Comparison of ENCODE assay signal across 17 cellular contexts in genomic region chr7:149310990-149311573, GRCh38. TPM values are rescaled to one million over a fixed set of nuclear protein-coding genes. Genes with fewer than 3 reads are reported as not detected.
A peak's percentile ranks its signal among the peaks of the same experiment; 100 is the strongest.
DNase-seq lines count a peak whose midpoint lies in the region; ATAC-seq, FAIRE-seq and TF ChIP-seq lines count a peak whose summit lies in the region.
"Had no signal": no experiment of that assay in that cellular context is flagged by ENCODE, and none has a peak within 500 bp of the region (broad histone marks: within the 10 kb centered on the region; RNA-seq: fewer than 3 reads in every experiment).

No MANE protein-coding gene starts in this region.

- no peaks in the 10 kb centered on the region for H3F3A ChIP-seq in GM23248 (ENCODE audit: insufficient read depth)

- H3K4me1 ChIP-seq in GM23248 (ENCODE audit: insufficient read depth), result no peaks in the 10 kb centered on the region
- H3K4me1 ChIP-seq in K562 (replicated peaks in 1 of 2; ENCODE audit: control insufficient read depth in 2 of 2, insufficient read depth in 2 of 2, low read length in 2 of 2), result peaks cover 0 to 3% of the 10 kb centered on the region in 2 experiments; a peak in 1 of 5 replicates
- H3K4me1 ChIP-seq: A549, BLaER1 had no signal

- in situ Hi-C loops in GM23248 (cut with MboI) (no loop called here), K562 (cut with MboI) (loop anchor here (5.0 kb wide), 1 partner anchor 101 kb away; no protein-coding TSS in a partner anchor)

- H3K9ac ChIP-seq in GM23248 (no peak overlapping the region), K562 (ENCODE audit: insufficient read depth in 1 of 2, low read depth in 2 of 2, low read length in 2 of 2) (no peak overlapping the region)
- H3K9ac ChIP-seq: BLaER1 had no signal

- CTCF ChIA-PET in activated CD4-positive, alpha-beta T cell treated with anti-CD3 and anti-CD28 coated beads for 36 hours (lab: Charles Lee), result interaction anchor here (0.6 to 1.6 kb wide), 5 partner anchors 49 to 970 kb away, joined by 3 to 6 read pairs (median 3); partner anchors contain the start of gene ZNF783
- CTCF ChIA-PET in K562 (lab: Yijun Ruan, JAX; ENCODE audit: low intra/inter-chr PET ratio), result interaction anchor here (0.6 to 2.3 kb wide), 4 partner anchors 36 to 314 kb away, joined by 3 to 9 read pairs (median 6); no protein-coding TSS in a partner anchor

- peaks cover 6% of the 10 kb centered on the region for H3K4me1 Mint-ChIP-seq in activated CD4-positive, alpha-beta T cell treated with anti-CD3 and anti-CD28 coated beads for 36 hours
- no peaks in the 10 kb centered on the region for H3K4me1 Mint-ChIP-seq in activated T-helper 17 cell treated with anti-CD3 and anti-CD28 coated beads, Interleukin-2, amount 50 U/mL, for 72 hours
- H3K4me1 Mint-ChIP-seq: CD14-positive monocyte, H9 had no signal

- TF ChIP-seq CTCF in K562 (IDR thresholded peaks at IDR 0.05 in 2 of 3, conservative IDR thresholded peaks at IDR 0.05 in 1 of 3; ENCODE audit: insufficient read depth in 2 of 3, low read depth in 1 of 3, low read length in 3 of 3), result no peak

- no peaks in the 10 kb centered on the region for H3K9me2 ChIP-seq in GM23248 (ENCODE audit: insufficient read depth)

- H3K27me3 Mint-ChIP-seq in activated CD4-positive, alpha-beta T cell treated with anti-CD3 and anti-CD28 coated beads for 36 hours, result no peaks in the 10 kb centered on the region
- H3K27me3 Mint-ChIP-seq in activated T-helper 17 cell treated with anti-CD3 and anti-CD28 coated beads, Interleukin-2, amount 50 U/mL, for 72 hours, result no peaks in the 10 kb centered on the region

- H3K27ac Mint-ChIP-seq in activated CD4-positive, alpha-beta T cell treated with anti-CD3 and anti-CD28 coated beads for 36 hours, result peak overlapping the region; percentile 62
- H3K27ac Mint-ChIP-seq in activated T-helper 17 cell treated with anti-CD3 and anti-CD28 coated beads, Interleukin-2, amount 50 U/mL, for 72 hours, result no peak overlapping the region
- H3K27ac Mint-ChIP-seq: CD14-positive monocyte, H9 had no signal

- H3K79me2 ChIP-seq in GM23248 (ENCODE audit: insufficient read depth) (no peaks in the 10 kb centered on the region), K562 (ENCODE audit: control insufficient read depth, insufficient read depth, low read length) (no peaks in the 10 kb centered on the region)

- H3K36me3 Mint-ChIP-seq in activated CD4-positive, alpha-beta T cell treated with anti-CD3 and anti-CD28 coated beads for 36 hours (ENCODE audit: low read depth), result no peaks in the 10 kb centered on the region
- no peaks in the 10 kb centered on the region for H3K36me3 Mint-ChIP-seq in activated T-helper 17 cell treated with anti-CD3 and anti-CD28 coated beads, Interleukin-2, amount 50 U/mL, for 72 hours (ENCODE audit: low read depth)
- H3K36me3 Mint-ChIP-seq: CD14-positive monocyte; CD4-positive, alpha-beta memory T cell had no signal

- intact Hi-C loops in activated CD4-positive, alpha-beta T cell treated with anti-CD3 and anti-CD28 coated beads for 36 hours (cut with DNase I, micrococcal nuclease), result loop anchor here in 1 of 2 experiments (2.0 kb wide), 1 partner anchor 186 kb away; the partner anchor contains the start of gene ZNF746
- intact Hi-C loops in K562 (cut with micrococcal nuclease), result loop anchor here (1.0 kb wide), 2 partner anchors 111 to 186 kb away; partner anchors contain the start of gene ZNF746

- no peak overlapping the region for H3K4me3 Mint-ChIP-seq in activated CD4-positive, alpha-beta T cell treated with anti-CD3 and anti-CD28 coated beads for 36 hours
- H3K4me3 Mint-ChIP-seq in activated T-helper 17 cell treated with anti-CD3 and anti-CD28 coated beads, Interleukin-2, amount 50 U/mL, for 72 hours, result no peak overlapping the region
- H3K4me3 Mint-ChIP-seq: CD14-positive monocyte; CD4-positive, alpha-beta memory T cell; H9 had no signal

- no peak for TF ChIP-seq RAD21 in K562 (CRISPR knock-in tag; conservative IDR thresholded peaks at IDR 0.05 in 1 of 2, IDR thresholded peaks at IDR 0.05 in 1 of 2)

- no peaks in the 10 kb centered on the region for H4K20me1 ChIP-seq in GM23248 (ENCODE audit: insufficient read depth)
- H4K20me1 ChIP-seq in K562 (replicated peaks; ENCODE audit: control insufficient read depth, insufficient read depth, low read length), result no peaks in the 10 kb centered on the region
- H4K20me1 ChIP-seq: BLaER1 had no signal

- H2AFZ ChIP-seq in GM23248 (0 out of 2 replicates have a peak overlapping the region, but pooled peaks have one; percentile 83), K562 (ENCODE audit: low read depth, low read length) (no peak overlapping the region)

- H3K27me3 ChIP-seq in GM23248 (replicated peaks; ENCODE audit: insufficient read depth), result no peaks in the 10 kb centered on the region
- H3K27me3 ChIP-seq in K562 (ENCODE audit: control insufficient read depth in 2 of 2, insufficient read depth in 2 of 2, low read length in 2 of 2), result peaks cover 0 to 7% of the 10 kb centered on the region in 2 experiments; a peak in 1 of 5 replicates
- H3K27me3 ChIP-seq: BLaER1 had no signal

- no TSS peak for BruUV-seq in K562 (replicated peaks; lab: Mats Ljungman, UMichigan)

- no peak for FAIRE-seq in K562 (lab: Jason Lieb, UNC)
- FAIRE-seq: A549, GM12892, H1 had no signal

- H3K36me3 ChIP-seq in GM23248 (ENCODE audit: low read depth) (no peaks in the 10 kb centered on the region), K562 (ENCODE audit: control insufficient read depth, insufficient read depth, low read length) (no peaks in the 10 kb centered on the region)
- H3K36me3 ChIP-seq: BLaER1 had no signal

- POLR2A ChIA-PET in activated CD4-positive, alpha-beta T cell treated with anti-CD3 and anti-CD28 coated beads for 36 hours (lab: Charles Lee), result interaction anchor here (0.6 kb wide), 1 partner anchor 62 kb away, joined by 12 read pairs; no protein-coding TSS in a partner anchor
- POLR2A ChIA-PET in K562 (lab: Yijun Ruan, JAX), result interaction anchor here (0.6 to 2.2 kb wide), 6 partner anchors 8 to 57 kb away, joined by 3 to 8 read pairs (median 3); no protein-coding TSS in a partner anchor

- ATAC-seq in activated CD4-positive, alpha-beta T cell treated with anti-CD3 and anti-CD28 coated beads for 36 hours, result no peak
- ATAC-seq in K562, result no peak
- no peak for ATAC-seq in activated T-helper 17 cell treated with anti-CD3 and anti-CD28 coated beads, Interleukin-2, amount 50 U/mL, for 72 hours (replicated peaks)

- DNase-seq in activated CD4-positive, alpha-beta T cell treated with anti-CD3 and anti-CD28 coated beads for 36 hours, result no peak
- DNase-seq in activated CD4-positive, alpha-beta T cell treated with anti-CD3 and anti-CD28 coated beads, Interleukin-2, amount 50 U/mL, for 4 hours, result no peak
- no peak for DNase-seq in GM23248
- DNase-seq in K562 (ENCODE audit: extremely low read depth in 1 of 4, low spot score in 3 of 4), result peak in 2 of 4 experiments; percentile 9 to 10
- DNase-seq in NCI-H748 (lab: John Stamatoyannopoulos, UW; ENCODE audit: unreplicated experiment), result no peak
- DNase-seq in NCI-H2029 (lab: John Stamatoyannopoulos, UW), result no peak
- DNase-seq: DMS79, H9 had no signal

- H3K27ac ChIP-seq in GM23248 (no peak overlapping the region), K562 (ENCODE audit: extremely low read depth, low read depth, low read length) (no peak overlapping the region)
- H3K27ac ChIP-seq: 22Rv1, A549, BLaER1, HL-60 had no signal

- H3K4me2 ChIP-seq in GM23248 (ENCODE audit: unreplicated experiment) (no peak overlapping the region), K562 (ENCODE audit: insufficient read depth, low read length) (no peak overlapping the region)
- H3K4me2 ChIP-seq: A549, BLaER1 had no signal

- no peaks in the 10 kb centered on the region for H3K9me3 Mint-ChIP-seq in activated CD4-positive, alpha-beta T cell treated with anti-CD3 and anti-CD28 coated beads for 36 hours (ENCODE audit: low read depth)
- H3K9me3 Mint-ChIP-seq in activated T-helper 17 cell treated with anti-CD3 and anti-CD28 coated beads, Interleukin-2, amount 50 U/mL, for 72 hours, result no peaks in the 10 kb centered on the region

- H3K9me1 ChIP-seq in K562 (ENCODE audit: control insufficient read depth, insufficient read depth, low read length), result no peaks in the 10 kb centered on the region

- TF ChIP-seq POLR2A in K562 (conservative IDR thresholded peaks at IDR 0.05), result no peak

- 28 to 35% methylated on average over 4 of the region's 4 CpGs for WGBS in GM23248 (ENCODE audit: low coverage in 1 of 2, low lambda C conversion rate in 2 of 2, missing lambda C conversion rate in 2 of 2), 2 experiments
- 7% methylated on average over 4 of the region's 4 CpGs for WGBS in K562 (ENCODE audit: insufficient coverage, low coverage, missing lambda C conversion rate)

- no peak for TF ChIP-seq EP300 in K562 (IDR thresholded peaks at IDR 0.05; ENCODE audit: low read length)

- H3K4me3 ChIP-seq in GM23248, result no peak overlapping the region
- H3K4me3 ChIP-seq in K562, result no peak overlapping the region
- H3K4me3 ChIP-seq: A549, BLaER1 had no signal

- H3K9me3 ChIP-seq in GM23248 (ENCODE audit: low read depth), result no peaks in the 10 kb centered on the region
- no peaks in the 10 kb centered on the region for H3K9me3 ChIP-seq in K562 (replicated peaks; ENCODE audit: control insufficient read depth, insufficient read depth, low read depth, low read length)
- H3K9me3 ChIP-seq: A549, BLaER1 had no signal

RNA-seq across cellular contexts. Expression of gene ZNF783, which starts 49.1 kb away (rescaled TPM):
- total RNA-seq in activated CD4-positive, alpha-beta T cell treated with anti-CD3 and anti-CD28 coated beads for 36 hours, result 10 to 100 TPM; 14.5 to 15.4 TPM
- total RNA-seq in GM23248 (2014; rRNA removed; shearing (Covaris generic)), result 8.6 and 11.3 TPM in 2 replicates
- polyA plus RNA-seq in GM23248 (2016; fragmentation: Nextera tagmentation; extraction: Ambion mirVana), result 3.5 and 3.6 TPM in 2 replicates
- total RNA-seq in K562 (2011; cell fraction: chromatin; rRNA removed; ENCODE audit: low replicate concordance), result 23.2 and 45.5 TPM in 2 replicates
- 23.9 and 27.2 TPM in 2 replicates for total RNA-seq in K562 (2011; cell fraction: nucleolus; rRNA removed)
- total RNA-seq in K562 (2011; cell fraction: nucleoplasm; rRNA removed), result 21.1 and 22.8 TPM in 2 replicates
- 6.9 and 7.8 TPM in 2 replicates for total RNA-seq in K562 (2014; rRNA removed)
- 3.1 and 3.2 TPM in 2 replicates for total RNA-seq in K562 (2014; rRNA removed; fragmentation: Illumina TruSeq; extraction: Trizol)
- 5.0 and 5.1 TPM in 2 replicates for total RNA-seq in K562 (2015; rRNA removed; fragmentation: Illumina TruSeq; extraction: Trizol)
- 9.5 and 11.2 TPM in 2 replicates for total RNA-seq in K562 (2021)
- 8.9 and 10.0 TPM in 2 replicates for polyA plus RNA-seq in K562 (2011; rRNA removed)
- 9.5 and 9.8 TPM in 2 replicates for polyA plus RNA-seq in K562 (2011; cell fraction: cytosol; rRNA removed)
- polyA plus RNA-seq in K562 (2011; cell fraction: nucleus; rRNA removed), result 42.7 and 51.9 TPM in 2 replicates
- 4.8 and 8.8 TPM in 2 replicates for polyA plus RNA-seq in K562 (2012)
- 5.1 and 5.4 TPM in 2 replicates for polyA plus RNA-seq in K562 (2014; fragmentation: Illumina TruSeq; extraction: Trizol)
- 1 to 10 TPM in 1 of 2 experiments, under 1 TPM in 1; 0.66 to 1.4 TPM for polyA plus RNA-seq in K562 (2014; fragmentation: Nextera tagmentation; extraction: Ambion mirVana)
- polyA plus RNA-seq in K562 (2014; rRNA removed), result 9.3 and 10.2 TPM in 2 replicates
- 4.7 and 5.2 TPM in 2 replicates for polyA minus RNA-seq in K562 (2011; rRNA and poly(A)+ RNA removed)
- polyA minus RNA-seq in K562 (2011; cell fraction: cytosol; rRNA and poly(A)+ RNA removed), result 4.0 and 4.6 TPM in 2 replicates
- 9.8 and 14.9 TPM in 2 replicates for polyA minus RNA-seq in K562 (2011; cell fraction: nucleus; rRNA and poly(A)+ RNA removed)
- total RNA-seq in activated T-helper 17 cell treated with anti-CD3 and anti-CD28 coated beads, Interleukin-2, amount 50 U/mL, for 72 hours, result 10 to 100 TPM; 12.7 to 17.3 TPM
